ENCODE assay signal across 15 cellular contexts in the genomic region with DNA sequence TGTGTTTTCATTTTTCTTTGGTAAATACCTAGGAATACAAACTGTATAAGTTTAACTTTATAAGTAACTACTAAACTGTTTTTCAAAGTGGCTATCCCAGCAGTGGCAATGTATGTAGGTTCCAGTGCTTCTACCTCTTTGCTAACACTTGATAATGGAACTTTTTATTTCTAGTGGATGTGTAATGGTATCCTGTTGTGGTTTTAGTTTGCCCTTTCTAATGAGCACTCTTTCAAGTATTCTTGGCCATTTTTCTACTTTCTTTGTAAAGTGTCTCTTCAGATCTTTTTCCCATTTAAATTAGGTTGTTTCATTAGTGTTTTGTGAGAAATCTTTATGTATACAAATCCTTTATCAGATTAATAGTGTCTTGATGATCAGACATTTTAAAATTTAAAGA. TPM values are rescaled to one million over a fixed set of nuclear protein-coding genes. Genes with fewer than 3 reads are reported as not detected.
DNase-seq lines count a peak whose midpoint lies in the region; ATAC-seq and TF ChIP-seq lines count a peak whose summit lies in the region.
"Had no signal": no experiment of that assay in that cellular context is flagged by ENCODE, and none has a peak within 500 bp of the region (broad histone marks: within the 10 kb centered on the region; RNA-seq: fewer than 3 reads in every experiment).

No MANE protein-coding gene starts in this region.

- intact Hi-C loops in MCF 10A (cut with micrococcal nuclease) (no loop called here), breast epithelium (cut with DNase I; ENCODE audit: low total_unique reads) (no loop called here), OCI-LY7 (cut with micrococcal nuclease; ENCODE audit: unreplicated experiment) (loop anchor here (10.0 kb wide), 1 partner anchor 711 kb away; a partner anchor contains a TSS), left ventricle myocardium inferior (cut with micrococcal nuclease) (loop anchor here (10.0 kb wide), 1 partner anchor 281 kb away; no protein-coding TSS in a partner anchor)

- no peaks in the 10 kb centered on the region for H3K9me3 Mint-ChIP-seq in MCF 10A (ENCODE audit: unreplicated experiment)
- H3K9me3 Mint-ChIP-seq: activated naive CD4-positive, alpha-beta T cell treated with anti-CD3 and anti-CD28 coated beads, Interleukin-2, amount 50 U/mL, for 24 hours; naive thymus-derived CD8-positive, alpha-beta T cell had no signal

- H3K27ac Mint-ChIP-seq in MCF 10A (ENCODE audit: low read depth, unreplicated experiment): peak overlapping the region; percentile 97
- H3K27ac Mint-ChIP-seq: activated naive CD4-positive, alpha-beta T cell treated with anti-CD3 and anti-CD28 coated beads, Interleukin-2, amount 50 U/mL, for 24 hours; naive thymus-derived CD8-positive, alpha-beta T cell had no signal

- H3K4me3 Mint-ChIP-seq in MCF 10A (ENCODE audit: unreplicated experiment): peak overlapping the region; percentile 64
- H3K4me3 Mint-ChIP-seq: activated naive CD4-positive, alpha-beta T cell treated with anti-CD3 and anti-CD28 coated beads, Interleukin-2, amount 50 U/mL, for 24 hours; naive thymus-derived CD8-positive, alpha-beta T cell had no signal

- no peaks in the 10 kb centered on the region for H3K36me3 Mint-ChIP-seq in MCF 10A (ENCODE audit: insufficient read depth, unreplicated experiment)

- H4K20me1 ChIP-seq in OCI-LY7 (ENCODE audit: insufficient read depth, low read length): peaks cover 10% of the 10 kb centered on the region; the same call in 1 of the 2 replicates

- no peaks in the 10 kb centered on the region for H3K9me2 ChIP-seq in OCI-LY7 (ENCODE audit: insufficient read depth, low read length)

- peaks cover 6% of the 10 kb centered on the region in 2 donors for H3K4me1 ChIP-seq in breast epithelium
- H3K4me1 ChIP-seq in OCI-LY7 (ENCODE audit: insufficient read depth, low read length, poor library complexity, severe bottlenecking): peaks cover 38% of the 10 kb centered on the region
- peaks cover 13% of the 10 kb centered on the region for H3K4me1 ChIP-seq in left ventricle myocardium inferior

- CTCF ChIA-PET in MCF 10A (lab: Yijun Ruan, JAX) (no interaction called here), OCI-LY7 (lab: Charles Lee; ENCODE audit: unreplicated experiment) (no interaction called here)

- H2AFZ ChIP-seq in OCI-LY7 (ENCODE audit: low read length): no peak overlapping the region

- peak overlapping the region; percentile 41 for H3K4me2 ChIP-seq in OCI-LY7 (ENCODE audit: low read length)

- ATAC-seq in GM19395 (IDR thresholded peaks at IDR 0.05; ENCODE audit: unreplicated experiment) (no peak), HG03520 (IDR thresholded peaks at IDR 0.05; ENCODE audit: unreplicated experiment) (no peak), HG03196 (IDR thresholded peaks at IDR 0.05; ENCODE audit: unreplicated experiment) (no peak)
- ATAC-seq: naive thymus-derived CD8-positive, alpha-beta T cell had no signal

- no peaks in the 10 kb centered on the region for H3K36me3 ChIP-seq in breast epithelium
- peaks cover 68% of the 10 kb centered on the region for H3K36me3 ChIP-seq in OCI-LY7 (ENCODE audit: insufficient read depth, low read length)
- no peaks in the 10 kb centered on the region for H3K36me3 ChIP-seq in left ventricle myocardium inferior

- BruUV-seq in MCF 10A (replicated peaks; lab: Mats Ljungman, UMichigan) (no TSS peak), OCI-LY7 (replicated peaks; lab: Mats Ljungman, UMichigan) (no TSS peak)

- TF ChIP-seq POLR2A in breast epithelium (IDR thresholded peaks at IDR 0.05): no peak

- no peaks in the 10 kb centered on the region for H3K27me3 Mint-ChIP-seq in MCF 10A (ENCODE audit: insufficient read depth, unreplicated experiment)
- H3K27me3 Mint-ChIP-seq: activated naive CD4-positive, alpha-beta T cell treated with anti-CD3 and anti-CD28 coated beads, Interleukin-2, amount 50 U/mL, for 24 hours; naive thymus-derived CD8-positive, alpha-beta T cell had no signal

- H3K79me2 ChIP-seq in OCI-LY7 (ENCODE audit: insufficient read depth, low read depth, low read length): peaks cover 96% of the 10 kb centered on the region

- DNase-seq in MCF 10A (ENCODE audit: unreplicated experiment): no peak
- DNase-seq in breast epithelium (ENCODE audit: low spot score in 2 of 2): no peak
- no peak for DNase-seq in OCI-LY7 (ENCODE audit: low spot score)
- DNase-seq in dermis microvascular lymphatic vessel endothelial cell (ENCODE audit: low read depth in 2 of 2): peak; percentile 6 to 10
- no peak for DNase-seq in left ventricle myocardium inferior
- DNase-seq: activated CD8-positive, alpha-beta memory T cell treated with anti-CD3 and anti-CD28 coated beads for 24 hours; naive thymus-derived CD8-positive, alpha-beta T cell; NCI-H774; T1000 had no signal

- POLR2A ChIA-PET in MCF 10A (lab: Yijun Ruan, JAX): interaction anchor here (0.6 to 4.6 kb wide), 6 partner anchors 62 to 292 kb away, joined by 3 to 25 read pairs (median 3); a partner anchor contains a TSS
- POLR2A ChIA-PET in OCI-LY7 (lab: Charles Lee): interaction anchor here (1.2 kb wide), 1 partner anchor 9 kb away, joined by 3 read pairs; no protein-coding TSS in a partner anchor

- H3K27ac ChIP-seq in breast epithelium: no peak overlapping the region
- no peak overlapping the region for H3K27ac ChIP-seq in OCI-LY7 (ENCODE audit: low read depth, low read length, poor library complexity, severe bottlenecking)
- no peak overlapping the region for H3K27ac ChIP-seq in left ventricle myocardium inferior (replicated peaks)
- H3K27ac ChIP-seq: C4-2B, RWPE1 had no signal

- H3K4me1 Mint-ChIP-seq in MCF 10A (ENCODE audit: insufficient read depth, unreplicated experiment): peaks cover 33% of the 10 kb centered on the region

- no peak for TF ChIP-seq CTCF in MCF 10A (IDR thresholded peaks at IDR 0.05; ENCODE audit: unreplicated experiment)
- TF ChIP-seq CTCF in breast epithelium (IDR thresholded peaks at IDR 0.05): no peak
- TF ChIP-seq CTCF in OCI-LY7 (conservative IDR thresholded peaks at IDR 0.05; ENCODE audit: low read length): no peak
- no peak for TF ChIP-seq CTCF in left ventricle myocardium inferior (IDR thresholded peaks at IDR 0.05; ENCODE audit: borderline replicate concordance)

- no peaks in the 10 kb centered on the region for H3K9me3 ChIP-seq in breast epithelium
- no peaks in the 10 kb centered on the region for H3K9me3 ChIP-seq in OCI-LY7 (ENCODE audit: low read length)
- H3K9me3 ChIP-seq in left ventricle myocardium inferior (replicated peaks): no peaks in the 10 kb centered on the region

- H3K27me3 ChIP-seq in breast epithelium (no peaks in the 10 kb centered on the region), left ventricle myocardium inferior (ENCODE audit: low read depth) (no peaks in the 10 kb centered on the region)

- H3K4me3 ChIP-seq in breast epithelium: no peak overlapping the region
- no peak overlapping the region for H3K4me3 ChIP-seq in OCI-LY7 (ENCODE audit: low read depth, low read length, poor library complexity, severe bottlenecking)
- H3K4me3 ChIP-seq in left ventricle myocardium inferior: no peak overlapping the region

RNA-seq across cellular contexts. Expression of a gene that starts 4.6 kb away (rescaled TPM):
- total RNA-seq in MCF 10A (2022): 30.3 and 33.7 TPM in 2 replicates
- total RNA-seq in breast epithelium: 1 to 10 TPM; 3.3 to 5.6 (median 3.7) TPM
- total RNA-seq in OCI-LY7 (2014; rRNA removed; shearing (Covaris generic)): 25.0 and 30.2 TPM in 2 replicates
- total RNA-seq in OCI-LY7 (2022): 87.0 and 95.2 TPM in 2 replicates
- total RNA-seq in dermis microvascular lymphatic vessel endothelial cell: 3.0 and 7.3 TPM in 2 replicates
- total RNA-seq in left ventricle myocardium inferior: 2.4 TPM

Comparison
In these comparisons a context has a peak if more than half of its experiments do, and no peak if none do; other contexts are left out.
1. DNase-seq: peak in dermis microvascular lymphatic vessel endothelial cell (2 of 2); none in MCF 10A (single experiment), breast epithelium (0 of 2), OCI-LY7 (single experiment) and left ventricle myocardium inferior (single experiment).
2. intact Hi-C loops: an anchor here in OCI-LY7 (10.0 kb wide) and left ventricle myocardium inferior (10.0 kb wide); none called in MCF 10A and breast epithelium.